In genomic region chr18:5419601-5420000, GRCh38 we compare ENCODE assay signal across 15 cellular contexts.
A peak's percentile ranks its signal among the peaks of the same experiment; 100 is the strongest.
DNase-seq lines count a peak whose midpoint lies in the region; ATAC-seq and TF ChIP-seq lines count a peak whose summit lies in the region.
"Had no signal": no experiment of that assay in that cellular context is flagged by ENCODE, and none has a peak within 500 bp of the region (broad histone marks: within the 10 kb centered on the region; RNA-seq: fewer than 3 reads in every experiment).

No MANE protein-coding gene starts in this region.

- H3K79me2 ChIP-seq in parathyroid adenoma = peaks cover 6% of the 10 kb centered on the region

- TF ChIP-seq CTCF in parathyroid adenoma (IDR thresholded peaks at IDR 0.05) (no peak), sigmoid colon (IDR thresholded peaks at IDR 0.05) (no peak)

- H3K4me1 ChIP-seq in parathyroid adenoma (peaks cover 44% of the 10 kb centered on the region), sigmoid colon (no peaks in the 10 kb centered on the region)
- H3K4me1 ChIP-seq: A549, BLaER1 had no signal

- peak; percentile 32 for DNase-seq in inferior parietal cortex (ENCODE audit: extremely low spot score)
- DNase-seq in mucosa of gallbladder (ENCODE audit: low spot score) = no peak
- no peak for DNase-seq in sigmoid colon
- DNase-seq in glomerular visceral epithelial cell (ENCODE audit: extremely low spot score) = no peak
- DNase-seq: CD4-positive, CD25-positive, alpha-beta regulatory T cell; DMS53; GM23248 had no signal

- H3K4me3 ChIP-seq in parathyroid adenoma (ENCODE audit: low read depth, low read length) = no peak overlapping the region
- no peak overlapping the region for H3K4me3 ChIP-seq in sigmoid colon
- H3K4me3 ChIP-seq: A549, BLaER1, GM23248 had no signal

- H3K27me3 ChIP-seq in parathyroid adenoma (ENCODE audit: control insufficient read depth, insufficient read depth, low read length) (no peaks in the 10 kb centered on the region), sigmoid colon (no peaks in the 10 kb centered on the region)
- H3K27me3 ChIP-seq: BLaER1 had no signal

- H3K9me3 ChIP-seq in parathyroid adenoma (ENCODE audit: control insufficient read depth, low read length) (no peaks in the 10 kb centered on the region), sigmoid colon (no peaks in the 10 kb centered on the region)
- H3K9me3 ChIP-seq: A549, BLaER1 had no signal

- intact Hi-C loops in sigmoid colon (cut with DNase I) = no loop called here

- H3K4me2 ChIP-seq in parathyroid adenoma (ENCODE audit: low read length) = no peak overlapping the region
- H3K4me2 ChIP-seq: A549, BLaER1 had no signal

- no peak for TF ChIP-seq POLR2A in sigmoid colon (IDR thresholded peaks at IDR 0.05)

- no peak for TF ChIP-seq EP300 in sigmoid colon (IDR thresholded peaks at IDR 0.05)

- H3K27ac ChIP-seq in cingulate gyrus (ENCODE audit: low read depth, low read length) (peak overlapping the region; percentile 73), parathyroid adenoma (peak overlapping the region; percentile 96), temporal lobe (ENCODE audit: low read depth, low read length) (peak overlapping the region; percentile 64), sigmoid colon (no peak overlapping the region)
- H3K27ac ChIP-seq: A549, BLaER1, GM23248, HL-60 had no signal

- no peak for ATAC-seq in HG03097 (IDR thresholded peaks at IDR 0.05; ENCODE audit: low FRiP score, unreplicated experiment)
- ATAC-seq: A549, HCT116 had no signal

- WGBS in sigmoid colon, 2 donors = 87 to 92% methylated on average over 9 of the region's 9 CpGs

- no peak overlapping the region for H2AFZ ChIP-seq in parathyroid adenoma
- H2AFZ ChIP-seq: GM23248 had no signal

- no peak overlapping the region for H3K9ac ChIP-seq in parathyroid adenoma
- H3K9ac ChIP-seq: BLaER1, GM23248 had no signal

- H3K36me3 ChIP-seq in parathyroid adenoma (ENCODE audit: control insufficient read depth, insufficient read depth, low read length) (no peaks in the 10 kb centered on the region), sigmoid colon (peaks cover 0 to 92% (median 3%) of the 10 kb centered on the region in 4 donors)
- H3K36me3 ChIP-seq: BLaER1 had no signal

Comparison
In these comparisons a context has a peak if more than half of its experiments do, and no peak if none do; other contexts are left out.
1. H3K27ac ChIP-seq: peak in cingulate gyrus (single experiment), parathyroid adenoma (single experiment) and temporal lobe (single experiment); none in sigmoid colon (0 of 4).